ENCODE assay signal across 1 cellular context in the genomic region with DNA sequence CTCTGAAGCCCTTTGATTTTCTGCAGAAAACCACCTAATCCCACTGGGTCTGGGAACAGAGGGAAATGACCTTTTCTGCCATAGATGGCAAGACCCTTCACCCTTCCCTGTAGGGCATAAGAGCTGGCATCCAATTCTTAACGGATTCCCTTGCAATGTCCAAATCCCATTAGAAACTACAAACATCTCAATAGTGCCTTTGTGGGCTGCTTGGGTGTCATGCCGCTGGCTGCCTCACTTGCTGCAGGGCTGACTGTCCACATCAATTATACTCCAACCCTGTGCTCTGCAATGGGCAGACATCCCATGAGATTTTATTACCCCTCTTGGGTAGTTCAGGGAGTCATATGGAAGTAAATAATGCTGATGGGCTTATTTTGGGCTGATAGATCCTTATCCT.
TF ChIP-seq lines count a peak whose summit lies in the region.

No MANE protein-coding gene starts in this region.

TF ChIP-seq in HEK293T, 16 proteins besides CTCF, POLR2A, EP300 and RAD21:
- TF ChIP-seq FOXM1 (IDR thresholded peaks at IDR 0.05; ENCODE audit: borderline replicate concordance) (no peak), PKNOX1 (IDR thresholded peaks at IDR 0.05) (no peak), NFRKB (IDR thresholded peaks at IDR 0.05) (no peak), ELF4 (IDR thresholded peaks at IDR 0.05) (no peak), HDGF (IDR thresholded peaks at IDR 0.05; ENCODE audit: borderline replicate concordance) (no peak), ZNF384 (IDR thresholded peaks at IDR 0.05) (no peak), BHLHE40 (IDR thresholded peaks at IDR 0.05; ENCODE audit: borderline replicate concordance) (no peak), FOXA1 (IDR thresholded peaks at IDR 0.05) (no peak), ARNT (IDR thresholded peaks at IDR 0.05) (no peak), SUZ12 (IDR thresholded peaks at IDR 0.05) (no peak), TARDBP (IDR thresholded peaks at IDR 0.05) (no peak), SP1 (IDR thresholded peaks at IDR 0.05) (no peak)
TF ChIP-seq in HEK293T: peak in this region for 0.
